In genomic region chr2:74423226-74424095, GRCh38 we compare ENCODE assay signal across 13 cellular contexts. TPM values are rescaled to one million over a fixed set of nuclear protein-coding genes. Genes with fewer than 3 reads are reported as not detected.
DNase-seq lines count a peak whose midpoint lies in the region; ATAC-seq, FAIRE-seq and TF ChIP-seq lines count a peak whose summit lies in the region.
"Had no signal": no experiment of that assay in that cellular context is flagged by ENCODE, and none has a peak within 500 bp of the region (broad histone marks: within the 10 kb centered on the region; RNA-seq: fewer than 3 reads in every experiment).

No MANE protein-coding gene starts in this region.

- POLR2A ChIA-PET in activated CD4-positive, alpha-beta T cell treated with anti-CD3 and anti-CD28 coated beads, Interleukin-2, amount 10 ng/mL, durations not matched to agents 7 days and 5 days (lab: Charles Lee): no interaction called here
- POLR2A ChIA-PET in H1 (lab: Charles Lee; ENCODE audit: partially characterized antibody): interaction anchor here (0.9 to 3.5 kb wide), 17 partner anchors 8 to 115 kb away, joined by 3 to 24 read pairs (median 5); partner anchors contain the start of genes CCDC142, INO80B, MRPL53 and TTC31

- no peak overlapping the region for H2BK12ac ChIP-seq in H1 (ENCODE audit: low read depth, low read length)

- H3K23ac ChIP-seq in H1 (ENCODE audit: insufficient read length): no peak overlapping the region

- H2AFZ ChIP-seq in H1 (ENCODE audit: low read length): no peak overlapping the region

- FAIRE-seq in H1 (lab: Jason Lieb, UNC): no peak

- peak overlapping the region; percentile 97 for H3K4me3 Mint-ChIP-seq in activated CD4-positive, alpha-beta T cell treated with anti-CD3 and anti-CD28 coated beads, Interleukin-2, amount 10 ng/mL, durations not matched to agents 7 days and 5 days
- peak overlapping the region; percentile 97 for H3K4me3 Mint-ChIP-seq in osteocyte (ENCODE audit: unreplicated experiment)

- no peak overlapping the region for H4K5ac ChIP-seq in H1 (ENCODE audit: insufficient read length, low read depth, low read length)

- H3K4me1 ChIP-seq in RWPE2 (ENCODE audit: insufficient read depth, poor library complexity, severe bottlenecking) (peaks cover 27% of the 10 kb centered on the region), H1 (replicated peaks in 1 of 4; ENCODE audit: control insufficient read depth in 3 of 4, insufficient read depth in 4 of 4, low read length in 3 of 4) (peaks cover 0 to 5% (median 3%) of the 10 kb centered on the region in 4 experiments; a peak in 3 of 7 replicates)

- peak; percentile 31 to 38; a peak in 2 of 3 replicates for TF ChIP-seq POLR2A in H1 (IDR thresholded peaks at IDR 0.05; ENCODE audit: control extremely low read depth in 1 of 2, low read depth in 2 of 2, low read length in 2 of 2)

- no peak overlapping the region for H2BK20ac ChIP-seq in H1 (ENCODE audit: low read length)

- no peak overlapping the region for H2BK15ac ChIP-seq in H1 (ENCODE audit: low read length)

- no peak overlapping the region for H4K91ac ChIP-seq in H1 (replicated peaks; ENCODE audit: insufficient read length, low read length)

- no peaks in the 10 kb centered on the region for H3K79me2 ChIP-seq in H1 (ENCODE audit: control insufficient read depth in 1 of 2, insufficient read depth in 2 of 2, low read length in 2 of 2)

- H3K4me1 Mint-ChIP-seq in activated CD4-positive, alpha-beta T cell treated with anti-CD3 and anti-CD28 coated beads, Interleukin-2, amount 10 ng/mL, durations not matched to agents 7 days and 5 days: peaks cover 35% of the 10 kb centered on the region
- peaks cover 8% of the 10 kb centered on the region for H3K4me1 Mint-ChIP-seq in osteocyte (ENCODE audit: unreplicated experiment)

- CTCF ChIA-PET in activated CD4-positive, alpha-beta T cell treated with anti-CD3 and anti-CD28 coated beads, Interleukin-2, amount 10 ng/mL, durations not matched to agents 7 days and 5 days (lab: Charles Lee): interaction anchor here (0.8 to 1.0 kb wide), 2 partner anchors 31 to 32 kb away, joined by 3 read pairs; no protein-coding TSS in a partner anchor
- CTCF ChIA-PET in H1 (lab: Charles Lee; ENCODE audit: partially characterized antibody): interaction anchor here (0.9 kb wide), 1 partner anchor 29 kb away, joined by 4 read pairs; no protein-coding TSS in a partner anchor

- H3K27me3 Mint-ChIP-seq in activated CD4-positive, alpha-beta T cell treated with anti-CD3 and anti-CD28 coated beads, Interleukin-2, amount 10 ng/mL, durations not matched to agents 7 days and 5 days: peaks cover 2% of the 10 kb centered on the region
- peaks cover 2% of the 10 kb centered on the region for H3K27me3 Mint-ChIP-seq in osteocyte (ENCODE audit: unreplicated experiment)

- peaks cover 1 to 15% of the 10 kb centered on the region in 2 experiments for H4K20me1 ChIP-seq in H1 (replicated peaks in 1 of 2; ENCODE audit: control insufficient read depth in 1 of 2, insufficient read depth in 2 of 2, low read length in 2 of 2)

- H4K8ac ChIP-seq in H1 (ENCODE audit: extremely low read depth, insufficient read depth, low read length): no peak overlapping the region

- H3K27ac ChIP-seq in RWPE2 (ENCODE audit: poor library complexity, severe bottlenecking) (peak overlapping the region; percentile 92), H1 (ENCODE audit: low read depth, low read length) (no peak overlapping the region)
- H3K27ac ChIP-seq: upper lobe of right lung had no signal

- H3K36me3 ChIP-seq in RWPE2 (ENCODE audit: low read depth) (peaks cover 47% of the 10 kb centered on the region), H1 (ENCODE audit: control insufficient read depth in 2 of 4, insufficient read depth in 4 of 4, low read length in 3 of 4) (peaks cover 3 to 40% (median 25%) of the 10 kb centered on the region in 4 experiments; a peak in 6 of 8 replicates)

- H3K4ac ChIP-seq in H1 (replicated peaks; ENCODE audit: insufficient read length, low read depth, low read length): no peak overlapping the region

- no peak for TF ChIP-seq RAD21 in H1 (IDR thresholded peaks at IDR 0.05 in 1 of 2, conservative IDR thresholded peaks at IDR 0.05 in 1 of 2; ENCODE audit: low read depth in 2 of 2, low read length in 2 of 2)

- no peak overlapping the region; a peak in 1 of 4 replicates for H3K4me2 ChIP-seq in H1 (ENCODE audit: insufficient read depth in 1 of 2, low read depth in 2 of 2, low read length in 2 of 2)

- no peak overlapping the region for H3K4me3 ChIP-seq in RWPE2 (ENCODE audit: severe bottlenecking)
- no peak overlapping the region for H3K4me3 ChIP-seq in H1 (ENCODE audit: extremely low read depth in 1 of 4, insufficient read depth in 2 of 4, low read depth in 3 of 4, low read length in 4 of 4)
- H3K4me3 ChIP-seq: upper lobe of right lung had no signal

- H3K18ac ChIP-seq in H1 (ENCODE audit: extremely low read depth, low read length): no peak overlapping the region

- H3K9me3 ChIP-seq in RWPE2 (ENCODE audit: severe bottlenecking) (no peaks in the 10 kb centered on the region), H1 (ENCODE audit: insufficient read depth in 2 of 2, low read depth in 1 of 2, low read length in 1 of 2) (no peaks in the 10 kb centered on the region)
- H3K9me3 ChIP-seq: upper lobe of right lung had no signal

- no peak overlapping the region for H3K56ac ChIP-seq in H1 (replicated peaks; ENCODE audit: insufficient read length, low read depth, low read length)

- 89% methylated on average over 9 of the region's 9 CpGs; no CpG with 5 or more reads in 1 of the 2 experiments for WGBS in H1 (ENCODE audit: extremely low coverage in 1 of 2, insufficient coverage in 1 of 2, insufficient read length in 1 of 2, insufficient replicate concordance in 2 of 2, low coverage in 1 of 2, low lambda C conversion rate in 2 of 2, missing lambda C conversion rate in 1 of 2), 2 experiments

- H2BK5ac ChIP-seq in H1 (ENCODE audit: low read depth, low read length): no peak overlapping the region

- H3K9ac ChIP-seq in H1 (replicated peaks in 1 of 4; ENCODE audit: extremely low read depth in 1 of 4, low read depth in 3 of 4, low read length in 3 of 4): no peak overlapping the region

- DNase-seq in activated CD4-positive, alpha-beta T cell treated with anti-CD3 and anti-CD28 coated beads, Interleukin-2, amount 10 ng/mL, durations not matched to agents 7 days and 5 days: no peak
- no peak for DNase-seq in activated CD4-positive, alpha-beta T cell treated with anti-CD3 and anti-CD28 coated beads, Interleukin-2, amount 50 U/mL, for 4 hours
- no peak for DNase-seq in RWPE2 (ENCODE audit: low spot score)
- DNase-seq in H1 (ENCODE audit: low read depth in 1 of 2, low spot score in 2 of 2): no peak
- DNase-seq in osteocyte (ENCODE audit: extremely low spot score, unreplicated experiment): no peak
- DNase-seq: amniotic stem cell, midbrain, OCI-M1, SW 1271, upper lobe of right lung had no signal

- no peak overlapping the region for H3K14ac ChIP-seq in H1 (ENCODE audit: insufficient read length)

- H3K27me3 ChIP-seq in RWPE2 (ENCODE audit: insufficient read depth, poor library complexity, severe bottlenecking) (no peaks in the 10 kb centered on the region), H1 (replicated peaks in 1 of 4; ENCODE audit: control insufficient read depth in 3 of 4, extremely low read depth in 1 of 4, insufficient read depth in 3 of 4, low read length in 3 of 4) (0 out of 7 replicates have a peak, but pooled peaks cover 0 to 2% (median 0%) of the 10 kb centered on the region in 4 experiments)
- H3K27me3 ChIP-seq: upper lobe of right lung had no signal

- peak overlapping the region; percentile 97 for H3K27ac Mint-ChIP-seq in activated CD4-positive, alpha-beta T cell treated with anti-CD3 and anti-CD28 coated beads, Interleukin-2, amount 10 ng/mL, durations not matched to agents 7 days and 5 days
- no peak overlapping the region for H3K27ac Mint-ChIP-seq in osteocyte (ENCODE audit: unreplicated experiment)

- no peak overlapping the region for H2AK5ac ChIP-seq in H1 (ENCODE audit: low read depth, low read length)

- peaks cover 27% of the 10 kb centered on the region for H3K36me3 Mint-ChIP-seq in activated CD4-positive, alpha-beta T cell treated with anti-CD3 and anti-CD28 coated beads, Interleukin-2, amount 10 ng/mL, durations not matched to agents 7 days and 5 days (ENCODE audit: low read depth)
- peaks cover 10% of the 10 kb centered on the region for H3K36me3 Mint-ChIP-seq in osteocyte (ENCODE audit: unreplicated experiment)

- no peak for TF ChIP-seq EP300 in H1 (IDR thresholded peaks at IDR 0.05; ENCODE audit: borderline replicate concordance in 1 of 2, low read depth in 2 of 2, low read length in 2 of 2)

- no peaks in the 10 kb centered on the region for H3K79me1 ChIP-seq in H1 (ENCODE audit: low read depth, low read length)

- TF ChIP-seq CTCF in RWPE2 (IDR thresholded peaks at IDR 0.05; ENCODE audit: poor library complexity, severe bottlenecking): no peak
- TF ChIP-seq CTCF in H1 (IDR thresholded peaks at IDR 0.05; ENCODE audit: control extremely low read depth in 1 of 3, insufficient read depth in 1 of 3, low read depth in 1 of 3, low read length in 3 of 3): no peak
- no peak for TF ChIP-seq CTCF in osteocyte (IDR thresholded peaks at IDR 0.05)

- no peaks in the 10 kb centered on the region for H3K9me3 Mint-ChIP-seq in activated CD4-positive, alpha-beta T cell treated with anti-CD3 and anti-CD28 coated beads, Interleukin-2, amount 10 ng/mL, durations not matched to agents 7 days and 5 days
- H3K9me3 Mint-ChIP-seq in osteocyte (ENCODE audit: unreplicated experiment): no peaks in the 10 kb centered on the region

- no peak overlapping the region for H2BK120ac ChIP-seq in H1 (replicated peaks; ENCODE audit: low read depth, low read length)

- no peak for ATAC-seq in RWPE2 (ENCODE audit: low read depth)
- ATAC-seq in HG02588 (IDR thresholded peaks at IDR 0.05; ENCODE audit: unreplicated experiment): no peak
- no peak for ATAC-seq in HG03520 (IDR thresholded peaks at IDR 0.05; ENCODE audit: unreplicated experiment)
- no peak for ATAC-seq in GM18498 (IDR thresholded peaks at IDR 0.05; ENCODE audit: unreplicated experiment)
- ATAC-seq: upper lobe of right lung had no signal

- H3K23me2 ChIP-seq in H1 (ENCODE audit: low read depth, low read length): peaks cover 10% of the 10 kb centered on the region

RNA-seq across cellular contexts. Expression of gene WDR54, which starts 1.9 kb away (rescaled TPM):
- 10 to 100 TPM; 71.3 to 80.7 TPM for total RNA-seq in activated CD4-positive, alpha-beta T cell treated with anti-CD3 and anti-CD28 coated beads, Interleukin-2, amount 10 ng/mL, durations not matched to agents 7 days and 5 days
- 41.6 and 45.0 TPM in 2 replicates for total RNA-seq in H1 (2021; fragmentation: NEBNext Ultra II Directional; extraction: Animal tissue kit (Norgen Biotek cat#: 25700))
- polyA plus RNA-seq in H1 (2011; rRNA removed): 125 and 142 TPM in 2 replicates
- polyA plus RNA-seq in H1 (2011; cell fraction: cytosol; rRNA removed): 127 TPM
- polyA plus RNA-seq in H1 (2011; cell fraction: nucleus; rRNA removed): 148 TPM
- polyA plus RNA-seq in H1 (2012, experiment 1 of 2): 48.4 to 98.7 TPM (median 88.1 TPM) in 4 replicates
- polyA plus RNA-seq in H1 (2012, experiment 2 of 2): 87.5 TPM
- polyA plus RNA-seq in H1 (2013, experiment 1 of 2): 27.2 TPM
- polyA plus RNA-seq in H1 (2013, experiment 2 of 2): 27.3 TPM
- 107 and 111 TPM in 2 replicates for polyA minus RNA-seq in H1 (2011; rRNA and poly(A)+ RNA removed)
- polyA minus RNA-seq in H1 (2011; cell fraction: cytosol; rRNA and poly(A)+ RNA removed): 53.3 TPM
- 41.3 TPM for polyA minus RNA-seq in H1 (2011; cell fraction: nucleus; rRNA and poly(A)+ RNA removed)
- total RNA-seq in osteocyte: 15.8 and 16.2 TPM in 2 replicates

RNA-seq across cellular contexts. Expression of gene C2orf81, which starts 2.0 kb away (rescaled TPM):
- total RNA-seq in activated CD4-positive, alpha-beta T cell treated with anti-CD3 and anti-CD28 coated beads, Interleukin-2, amount 10 ng/mL, durations not matched to agents 7 days and 5 days: 1 to 10 TPM; 3.0 to 3.3 TPM
- 3.3 and 3.8 TPM in 2 replicates for total RNA-seq in H1 (2021; fragmentation: NEBNext Ultra II Directional; extraction: Animal tissue kit (Norgen Biotek cat#: 25700))
- polyA plus RNA-seq in H1 (2011; rRNA removed): 1.6 and 2.4 TPM in 2 replicates
- polyA plus RNA-seq in H1 (2011; cell fraction: cytosol; rRNA removed): 1.8 TPM
- polyA plus RNA-seq in H1 (2011; cell fraction: nucleus; rRNA removed): 2.2 TPM
- polyA plus RNA-seq in H1 (2012, experiment 1 of 2): 1.8 to 4.0 TPM (median 2.7 TPM) in 4 replicates
- polyA plus RNA-seq in H1 (2012, experiment 2 of 2): 2.5 TPM
- polyA plus RNA-seq in H1 (2013, experiment 1 of 2): 1.6 TPM
- polyA plus RNA-seq in H1 (2013, experiment 2 of 2): 1.6 TPM
- 0.73 and 0.82 TPM in 2 replicates for polyA minus RNA-seq in H1 (2011; rRNA and poly(A)+ RNA removed)
- polyA minus RNA-seq in H1 (2011; cell fraction: cytosol; rRNA and poly(A)+ RNA removed): 2.1 TPM
- 1.7 TPM for polyA minus RNA-seq in H1 (2011; cell fraction: nucleus; rRNA and poly(A)+ RNA removed)
- 2.4 and 2.8 TPM in 2 replicates for total RNA-seq in osteocyte

RNA-seq across cellular contexts. Expression of gene RTKN, which starts 18.3 kb away (rescaled TPM):
- total RNA-seq in activated CD4-positive, alpha-beta T cell treated with anti-CD3 and anti-CD28 coated beads, Interleukin-2, amount 10 ng/mL, durations not matched to agents 7 days and 5 days: under 1 TPM; 0.62 to 0.82 TPM
- 53.5 and 54.1 TPM in 2 replicates for total RNA-seq in H1 (2021; fragmentation: NEBNext Ultra II Directional; extraction: Animal tissue kit (Norgen Biotek cat#: 25700))
- 40.2 and 60.1 TPM in 2 replicates for polyA plus RNA-seq in H1 (2011; rRNA removed)
- polyA plus RNA-seq in H1 (2011; cell fraction: cytosol; rRNA removed): 41.8 TPM
- 119 TPM for polyA plus RNA-seq in H1 (2011; cell fraction: nucleus; rRNA removed)
- polyA plus RNA-seq in H1 (2012, experiment 1 of 2): 33.1 to 42.6 TPM (median 40.7 TPM) in 4 replicates
- polyA plus RNA-seq in H1 (2012, experiment 2 of 2): 36.9 TPM
- 31.5 TPM for polyA plus RNA-seq in H1 (2013, experiment 1 of 2)
- polyA plus RNA-seq in H1 (2013, experiment 2 of 2): 28.8 TPM
- polyA minus RNA-seq in H1 (2011; rRNA and poly(A)+ RNA removed): 41.5 and 45.7 TPM in 2 replicates
- 26.3 TPM for polyA minus RNA-seq in H1 (2011; cell fraction: cytosol; rRNA and poly(A)+ RNA removed)
- polyA minus RNA-seq in H1 (2011; cell fraction: nucleus; rRNA and poly(A)+ RNA removed): 85.7 TPM
- total RNA-seq in osteocyte: 19.1 and 22.1 TPM in 2 replicates

RNA-seq across cellular contexts. Expression of gene INO80B, which starts 31.4 kb away (rescaled TPM):
- total RNA-seq in activated CD4-positive, alpha-beta T cell treated with anti-CD3 and anti-CD28 coated beads, Interleukin-2, amount 10 ng/mL, durations not matched to agents 7 days and 5 days: 10 to 100 TPM; 28.9 to 32.1 TPM
- 17.5 and 18.5 TPM in 2 replicates for total RNA-seq in H1 (2021; fragmentation: NEBNext Ultra II Directional; extraction: Animal tissue kit (Norgen Biotek cat#: 25700))
- polyA plus RNA-seq in H1 (2011; rRNA removed): 3.9 and 8.5 TPM in 2 replicates
- 8.1 TPM for polyA plus RNA-seq in H1 (2011; cell fraction: cytosol; rRNA removed)
- 16.8 TPM for polyA plus RNA-seq in H1 (2011; cell fraction: nucleus; rRNA removed)
- polyA plus RNA-seq in H1 (2012, experiment 1 of 2): 12.6 to 17.6 TPM (median 15.2 TPM) in 4 replicates
- 17.6 TPM for polyA plus RNA-seq in H1 (2012, experiment 2 of 2)
- polyA plus RNA-seq in H1 (2013, experiment 1 of 2): 11.2 TPM
- 9.7 TPM for polyA plus RNA-seq in H1 (2013, experiment 2 of 2)
- 1.6 and 2.9 TPM in 2 replicates for polyA minus RNA-seq in H1 (2011; rRNA and poly(A)+ RNA removed)
- polyA minus RNA-seq in H1 (2011; cell fraction: cytosol; rRNA and poly(A)+ RNA removed): 2.6 TPM
- 11.1 TPM for polyA minus RNA-seq in H1 (2011; cell fraction: nucleus; rRNA and poly(A)+ RNA removed)
- 34.9 and 41.9 TPM in 2 replicates for total RNA-seq in osteocyte

RNA-seq across cellular contexts. Expression of gene WBP1, which starts 34.8 kb away (rescaled TPM):
- 10 to 100 TPM; 52.5 to 52.6 TPM for total RNA-seq in activated CD4-positive, alpha-beta T cell treated with anti-CD3 and anti-CD28 coated beads, Interleukin-2, amount 10 ng/mL, durations not matched to agents 7 days and 5 days
- total RNA-seq in H1 (2021; fragmentation: NEBNext Ultra II Directional; extraction: Animal tissue kit (Norgen Biotek cat#: 25700)): 51.4 and 57.2 TPM in 2 replicates
- 190 and 301 TPM in 2 replicates for polyA plus RNA-seq in H1 (2011; rRNA removed)
- 175 TPM for polyA plus RNA-seq in H1 (2011; cell fraction: cytosol; rRNA removed)
- 272 TPM for polyA plus RNA-seq in H1 (2011; cell fraction: nucleus; rRNA removed)
- polyA plus RNA-seq in H1 (2012, experiment 1 of 2): 50.7 to 95.9 TPM (median 93.3 TPM) in 4 replicates
- polyA plus RNA-seq in H1 (2012, experiment 2 of 2): 110 TPM
- 78.6 TPM for polyA plus RNA-seq in H1 (2013, experiment 1 of 2)
- 78.5 TPM for polyA plus RNA-seq in H1 (2013, experiment 2 of 2)
- polyA minus RNA-seq in H1 (2011; rRNA and poly(A)+ RNA removed): 46.4 and 69.1 TPM in 2 replicates
- 18.4 TPM for polyA minus RNA-seq in H1 (2011; cell fraction: cytosol; rRNA and poly(A)+ RNA removed)
- 59.0 TPM for polyA minus RNA-seq in H1 (2011; cell fraction: nucleus; rRNA and poly(A)+ RNA removed)
- total RNA-seq in osteocyte: 86.3 and 96.1 TPM in 2 replicates

Comparison
In these comparisons a context has a peak if more than half of its experiments do, and no peak if none do; other contexts are left out.
1. RNA of gene RTKN, which starts 18.3 kb away (total RNA-seq): 53.5 to 54.1 TPM in H1 and 19.1 to 22.1 TPM in osteocyte; 0.62 to 0.82 TPM in activated CD4-positive, alpha-beta T cell treated with anti-CD3 and anti-CD28 coated beads, Interleukin-2, amount 10 ng/mL, durations not matched to agents 7 days and 5 days; every median in the first group is over 10 times any median in the second.